Comparison of ENCODE assay signal across 10 cellular contexts in the genomic region with DNA sequence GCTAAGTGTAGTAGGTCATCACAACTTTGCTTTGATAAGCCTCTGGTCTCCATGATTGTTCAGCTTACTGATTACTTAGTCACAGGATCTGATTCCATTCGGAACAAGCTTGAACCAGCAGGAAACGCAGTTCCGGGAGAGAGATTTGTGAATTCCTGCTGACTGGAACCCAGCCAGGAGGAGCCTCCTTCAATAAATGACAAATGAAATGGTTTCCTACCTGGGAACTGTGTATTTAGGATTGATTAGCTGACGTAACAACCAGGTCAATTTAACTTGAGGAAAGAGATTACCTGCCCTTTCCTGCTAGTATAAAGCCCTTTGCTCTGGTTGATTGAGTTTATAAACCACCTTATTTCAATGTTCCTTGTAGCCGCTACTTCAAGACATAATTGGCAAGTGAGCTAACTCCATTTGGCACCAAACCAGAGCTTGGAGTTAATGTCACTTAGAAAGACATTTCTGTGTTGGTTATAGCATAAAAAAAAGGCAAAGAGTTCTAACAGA. TPM values are rescaled to one million over a fixed set of nuclear protein-coding genes. Genes with fewer than 3 reads are reported as not detected.
DNase-seq lines count a peak whose midpoint lies in the region; ATAC-seq and TF ChIP-seq lines count a peak whose summit lies in the region.
"Had no signal": no experiment of that assay in that cellular context is flagged by ENCODE, and none has a peak within 500 bp of the region (broad histone marks: within the 10 kb centered on the region; RNA-seq: fewer than 3 reads in every experiment).

No MANE protein-coding gene starts in this region.

- peak overlapping the region; percentile 32 for H3K9ac ChIP-seq in skeletal muscle satellite cell (ENCODE audit: low read depth, low read length)

- peak; percentile 20 for DNase-seq in HT-29 (ENCODE audit: low spot score)
- peak; percentile 64 to 85 for DNase-seq in SW 1271 (lab: John Stamatoyannopoulos, UW)
- DNase-seq in foreskin fibroblast, result peak; percentile 47 to 61
- DNase-seq in amygdala (lab: John Stamatoyannopoulos, UW), result no peak
- no peak for DNase-seq in NCI-H82 (lab: John Stamatoyannopoulos, UW)
- DNase-seq in NCI-H1092 (lab: John Stamatoyannopoulos, UW), result no peak
- DNase-seq: NCI-H526 treated with DMSO at 0.1 percent for 48 hours had no signal

- no peak overlapping the region for H3K4me3 ChIP-seq in foreskin fibroblast (ENCODE audit: low read depth in 1 of 2, low read length in 2 of 2)
- no peak overlapping the region for H3K4me3 ChIP-seq in skeletal muscle satellite cell (ENCODE audit: low read length)
- H3K4me3 ChIP-seq: pancreas had no signal

- peaks cover 22% of the 10 kb centered on the region for H3K36me3 ChIP-seq in skeletal muscle satellite cell (ENCODE audit: insufficient read depth, low read length)
- H3K36me3 ChIP-seq: pancreas had no signal

- TF ChIP-seq CTCF in foreskin fibroblast (IDR thresholded peaks at IDR 0.05; ENCODE audit: low read depth, low read length), result no peak

- peaks cover 48% of the 10 kb centered on the region for H3K4me1 ChIP-seq in skeletal muscle satellite cell (ENCODE audit: control insufficient read depth, insufficient read depth, low read length)
- H3K4me1 ChIP-seq: pancreas had no signal

- no peak overlapping the region for H3K4me2 ChIP-seq in skeletal muscle satellite cell (ENCODE audit: low read length)

- no peak for ATAC-seq in HG03097 (IDR thresholded peaks at IDR 0.05; ENCODE audit: low FRiP score, unreplicated experiment)

- no peaks in the 10 kb centered on the region for H3K9me3 ChIP-seq in skeletal muscle satellite cell (replicated peaks; ENCODE audit: low read length)
- H3K9me3 ChIP-seq: pancreas had no signal

- no peaks in the 10 kb centered on the region for H3K27me3 ChIP-seq in skeletal muscle satellite cell (ENCODE audit: control insufficient read depth, insufficient read depth, low read length)
- H3K27me3 ChIP-seq: pancreas had no signal

RNA-seq across cellular contexts. Expression of gene KCNH3, which starts 35.1 kb away (rescaled TPM):
- 0.36 TPM in 1 of 2 replicates, not detected in the other for total RNA-seq in HT-29 (2014; rRNA removed; shearing (Covaris generic))
- total RNA-seq in skeletal muscle satellite cell (2012; rRNA removed), result under 0.01 and 0.22 TPM in 2 replicates

Comparison
In these comparisons a context has a peak if more than half of its experiments do, and no peak if none do; other contexts are left out.
1. DNase-seq: peak in HT-29 (single experiment), SW 1271 (2 of 2) and foreskin fibroblast (2 of 2); none in amygdala (0 of 56), NCI-H82 (single experiment) and NCI-H1092 (single experiment).